In genomic region chr3:134029256-134029733, GRCh38 we compare ENCODE assay signal across 8 cellular contexts. TPM values are rescaled to one million over a fixed set of nuclear protein-coding genes. Genes with fewer than 3 reads are reported as not detected.
DNase-seq lines count a peak whose midpoint lies in the region; ATAC-seq, FAIRE-seq and TF ChIP-seq lines count a peak whose summit lies in the region.

No MANE protein-coding gene starts in this region.

- no peaks in the 10 kb centered on the region for H3K9me3 ChIP-seq in pancreas

- DNase-seq in GM03348 (ENCODE audit: low spot score): peak; percentile 61
- DNase-seq in RPMI7951 (ENCODE audit: low read depth): peak; percentile 22
- no peak for DNase-seq in foreskin keratinocyte
- no peak for DNase-seq in pancreas
- DNase-seq in dedifferentiated amniotic fluid mesenchymal stem cell (ENCODE audit: extremely low spot score): no peak
- no peak for DNase-seq in globus pallidus (ENCODE audit: low spot score)

- H3K4me1 ChIP-seq in foreskin keratinocyte (no peaks in the 10 kb centered on the region), pancreas (peaks cover 0 to 3% (median 0%) of the 10 kb centered on the region in 3 donors)

- H3K27me3 ChIP-seq in foreskin keratinocyte (peaks cover 33% of the 10 kb centered on the region), pancreas (peaks cover 0 to 4% (median 0%) of the 10 kb centered on the region in 4 donors)

- TF ChIP-seq CTCF in foreskin keratinocyte (conservative IDR thresholded peaks at IDR 0.05) (no peak), pancreas (IDR thresholded peaks at IDR 0.05) (no peak)

- H3K36me3 ChIP-seq in pancreas: no peaks in the 10 kb centered on the region

- peak; percentile 62 for ATAC-seq in foreskin keratinocyte
- ATAC-seq in pancreas: peak; percentile 61 to 75 (median 70)
- no peak for ATAC-seq in HG02763 (IDR thresholded peaks at IDR 0.05; ENCODE audit: unreplicated experiment)
- no peak for ATAC-seq in HG02938 (IDR thresholded peaks at IDR 0.05; ENCODE audit: unreplicated experiment)

- no peak for FAIRE-seq in pancreas (lab: Jason Lieb, UNC)

- H3K27ac ChIP-seq in foreskin keratinocyte: no peak overlapping the region
- no peak overlapping the region for H3K27ac ChIP-seq in pancreas

- peak overlapping the region; percentile 31 to 65 (median 46) for H3K4me3 ChIP-seq in pancreas

- intact Hi-C loops in pancreas (cut with DNase I): no loop called here

- 1 to 2% methylated on average over 35 to 43 of the region's 43 CpGs for WGBS in pancreas, 2 donors

RNA-seq across cellular contexts. Expression of gene SLCO2A1, which starts 0.4 kb away (rescaled TPM):
- 0.39 and 0.48 TPM in 2 replicates for total RNA-seq in RPMI7951 (2014; rRNA removed; shearing (Covaris generic))
- 0.11 and 0.95 TPM in 2 replicates for total RNA-seq in foreskin keratinocyte
- 0.14 and 0.41 TPM in 2 replicates for polyA plus RNA-seq in foreskin keratinocyte
- total RNA-seq in pancreas: 10 to 100 TPM in 4 of 6 donors, 1 to 10 TPM in 2; 4.6 to 16.8 (median 10.4) TPM
- polyA plus RNA-seq in pancreas: 10 to 100 TPM in 1 of 2 donors, 1 to 10 TPM in 1; 7.2 to 17.5 TPM

Comparison
In these comparisons a context has a peak if more than half of its experiments do, and no peak if none do; other contexts are left out.
1. DNase-seq: peak in GM03348 (single experiment) and RPMI7951 (single experiment); none in foreskin keratinocyte (0 of 2), pancreas (0 of 6), dedifferentiated amniotic fluid mesenchymal stem cell (single experiment) and globus pallidus (single experiment).
2. ATAC-seq: peak in foreskin keratinocyte (single experiment) and pancreas (4 of 4); none in HG02763 (single experiment) and HG02938 (single experiment).